In genomic region chr4:115671581-115671980, GRCh38 we compare ENCODE assay signal across 18 cellular contexts.
DNase-seq lines count a peak whose midpoint lies in the region; ATAC-seq and TF ChIP-seq lines count a peak whose summit lies in the region.
"Had no signal": no experiment of that assay in that cellular context is flagged by ENCODE, and none has a peak within 500 bp of the region (broad histone marks: within the 10 kb centered on the region; RNA-seq: fewer than 3 reads in every experiment).

No MANE protein-coding gene starts in this region.

- H3K27ac Mint-ChIP-seq in mesothelial cell of epicardium = peak overlapping the region; percentile 29
- H3K27ac Mint-ChIP-seq: B cell, T-helper 17 cell had no signal

- H3K4me3 Mint-ChIP-seq in mesothelial cell of epicardium = no peak overlapping the region
- H3K4me3 Mint-ChIP-seq: B cell, T-helper 17 cell had no signal

- peak; percentile 7 for DNase-seq in ELR (ENCODE audit: low read depth)
- DNase-seq in NCI-H146 (lab: John Stamatoyannopoulos, UW) = peak; percentile 51
- peak; percentile 82 to 88 for DNase-seq in SHP77 (lab: John Stamatoyannopoulos, UW)
- DNase-seq in mesothelial cell of epicardium (ENCODE audit: low spot score in 2 of 2, unreplicated experiment in 2 of 2) = no peak
- DNase-seq in T-helper 9 cell = no peak
- DNase-seq in A172 (ENCODE audit: low spot score) = no peak
- DNase-seq: COR-L47, KG1, NCI-H1417 treated with DMSO at 0.1 percent for 48 hours, NCI-H2029, NCI-H2171, NCI-H446, NCI-H82, PC-9, T-helper 17 cell had no signal

- ATAC-seq in GM18517 (IDR thresholded peaks at IDR 0.05; ENCODE audit: unreplicated experiment) = no peak
- ATAC-seq: GM12878, T-helper 17 cell had no signal

- peaks cover 38% of the 10 kb centered on the region for H3K4me1 Mint-ChIP-seq in mesothelial cell of epicardium
- H3K4me1 Mint-ChIP-seq: B cell, T-helper 17 cell had no signal

- H3K36me3 Mint-ChIP-seq in mesothelial cell of epicardium = no peaks in the 10 kb centered on the region

- no peak for TF ChIP-seq CTCF in mesothelial cell of epicardium (IDR thresholded peaks at IDR 0.05; ENCODE audit: unreplicated experiment)

- H3K9me3 Mint-ChIP-seq in mesothelial cell of epicardium = peaks cover 1% of the 10 kb centered on the region

- H3K27me3 Mint-ChIP-seq in mesothelial cell of epicardium (ENCODE audit: low read depth) = no peaks in the 10 kb centered on the region
- H3K27me3 Mint-ChIP-seq: B cell, T-helper 17 cell had no signal

Comparison
In these comparisons a context has a peak if more than half of its experiments do, and no peak if none do; other contexts are left out.
1. DNase-seq: peak in ELR (single experiment), NCI-H146 (single experiment) and SHP77 (2 of 2); none in mesothelial cell of epicardium (0 of 2), T-helper 9 cell (single experiment) and A172 (single experiment).